ENCODE assay signal across 1 cellular context in the genomic region with DNA sequence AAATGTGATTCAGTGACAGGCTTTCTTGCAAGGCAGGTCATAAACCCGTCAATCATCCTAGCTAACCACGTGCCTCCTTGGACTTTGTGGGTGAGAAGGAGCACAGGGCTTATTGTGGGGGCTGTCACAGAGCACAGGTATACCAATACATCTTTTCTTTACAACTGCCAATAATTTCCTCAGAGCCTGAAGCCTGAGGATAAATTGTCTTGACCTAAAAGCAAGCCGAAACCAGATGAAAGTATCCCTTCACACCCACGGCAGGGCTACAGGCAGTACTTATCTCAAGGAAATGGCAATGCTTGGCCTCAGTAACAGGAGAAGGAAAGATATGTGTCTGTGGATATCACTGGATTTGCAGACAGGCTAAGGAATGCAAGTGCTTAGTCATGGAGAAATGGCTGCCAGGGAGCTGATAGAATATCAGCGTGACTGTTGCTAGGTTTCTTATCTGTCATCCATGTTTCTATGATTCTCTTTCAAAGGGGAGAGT.
TF ChIP-seq lines count a peak whose summit lies in the region.

No MANE protein-coding gene starts in this region.

TF ChIP-seq in K562, 482 proteins besides CTCF, POLR2A, EP300 and RAD21 (continued from another document and continues in another):
- TF ChIP-seq PML (IDR thresholded peaks at IDR 0.05; ENCODE audit: low read length) = peak; percentile 95
- TF ChIP-seq, protein P1, sequence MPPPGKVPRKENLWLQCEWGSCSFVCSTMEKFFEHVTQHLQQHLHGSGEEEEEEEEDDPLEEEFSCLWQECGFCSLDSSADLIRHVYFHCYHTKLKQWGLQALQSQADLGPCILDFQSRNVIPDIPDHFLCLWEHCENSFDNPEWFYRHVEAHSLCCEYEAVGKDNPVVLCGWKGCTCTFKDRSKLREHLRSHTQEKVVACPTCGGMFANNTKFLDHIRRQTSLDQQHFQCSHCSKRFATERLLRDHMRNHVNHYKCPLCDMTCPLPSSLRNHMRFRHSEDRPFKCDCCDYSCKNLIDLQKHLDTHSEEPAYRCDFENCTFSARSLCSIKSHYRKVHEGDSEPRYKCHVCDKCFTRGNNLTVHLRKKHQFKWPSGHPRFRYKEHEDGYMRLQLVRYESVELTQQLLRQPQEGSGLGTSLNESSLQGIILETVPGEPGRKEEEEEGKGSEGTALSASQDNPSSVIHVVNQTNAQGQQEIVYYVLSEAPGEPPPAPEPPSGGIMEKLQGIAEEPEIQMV (tag; conservative IDR thresholded peaks at IDR 0.05; ENCODE audit: low read depth) = peak; percentile 56; the same call in 1 of the 2 replicates
- TF ChIP-seq ZFP36 (IDR thresholded peaks at IDR 0.05; ENCODE audit: low read depth, low read length, partially characterized antibody) = no peak
- no peak for TF ChIP-seq PPARD (CRISPR knock-in tag; IDR thresholded peaks at IDR 0.05)
- peak; percentile 95 for TF ChIP-seq GATA2 (CRISPR knock-in tag; IDR thresholded peaks at IDR 0.05)
- TF ChIP-seq, protein P2, sequence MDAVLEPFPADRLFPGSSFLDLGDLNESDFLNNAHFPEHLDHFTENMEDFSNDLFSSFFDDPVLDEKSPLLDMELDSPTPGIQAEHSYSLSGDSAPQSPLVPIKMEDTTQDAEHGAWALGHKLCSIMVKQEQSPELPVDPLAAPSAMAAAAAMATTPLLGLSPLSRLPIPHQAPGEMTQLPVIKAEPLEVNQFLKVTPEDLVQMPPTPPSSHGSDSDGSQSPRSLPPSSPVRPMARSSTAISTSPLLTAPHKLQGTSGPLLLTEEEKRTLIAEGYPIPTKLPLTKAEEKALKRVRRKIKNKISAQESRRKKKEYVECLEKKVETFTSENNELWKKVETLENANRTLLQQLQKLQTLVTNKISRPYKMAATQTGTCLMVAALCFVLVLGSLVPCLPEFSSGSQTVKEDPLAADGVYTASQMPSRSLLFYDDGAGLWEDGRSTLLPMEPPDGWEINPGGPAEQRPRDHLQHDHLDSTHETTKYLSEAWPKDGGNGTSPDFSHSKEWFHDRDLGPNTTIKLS (IDR thresholded peaks at IDR 0.05; ENCODE audit: borderline replicate concordance, low read depth) = peak; percentile 31; the same call in 1 of the 2 replicates
- peak; percentile 53 for TF ChIP-seq MYC (IDR thresholded peaks at IDR 0.05; ENCODE audit: low read depth, low read length)
- TF ChIP-seq MYC (CRISPR knock-in tag; IDR thresholded peaks at IDR 0.05; ENCODE audit: borderline replicate concordance, low read depth) = no peak
- TF ChIP-seq ZNF41 (CRISPR knock-in tag; conservative IDR thresholded peaks at IDR 0.05) = no peak
- TF ChIP-seq, protein P3, sequence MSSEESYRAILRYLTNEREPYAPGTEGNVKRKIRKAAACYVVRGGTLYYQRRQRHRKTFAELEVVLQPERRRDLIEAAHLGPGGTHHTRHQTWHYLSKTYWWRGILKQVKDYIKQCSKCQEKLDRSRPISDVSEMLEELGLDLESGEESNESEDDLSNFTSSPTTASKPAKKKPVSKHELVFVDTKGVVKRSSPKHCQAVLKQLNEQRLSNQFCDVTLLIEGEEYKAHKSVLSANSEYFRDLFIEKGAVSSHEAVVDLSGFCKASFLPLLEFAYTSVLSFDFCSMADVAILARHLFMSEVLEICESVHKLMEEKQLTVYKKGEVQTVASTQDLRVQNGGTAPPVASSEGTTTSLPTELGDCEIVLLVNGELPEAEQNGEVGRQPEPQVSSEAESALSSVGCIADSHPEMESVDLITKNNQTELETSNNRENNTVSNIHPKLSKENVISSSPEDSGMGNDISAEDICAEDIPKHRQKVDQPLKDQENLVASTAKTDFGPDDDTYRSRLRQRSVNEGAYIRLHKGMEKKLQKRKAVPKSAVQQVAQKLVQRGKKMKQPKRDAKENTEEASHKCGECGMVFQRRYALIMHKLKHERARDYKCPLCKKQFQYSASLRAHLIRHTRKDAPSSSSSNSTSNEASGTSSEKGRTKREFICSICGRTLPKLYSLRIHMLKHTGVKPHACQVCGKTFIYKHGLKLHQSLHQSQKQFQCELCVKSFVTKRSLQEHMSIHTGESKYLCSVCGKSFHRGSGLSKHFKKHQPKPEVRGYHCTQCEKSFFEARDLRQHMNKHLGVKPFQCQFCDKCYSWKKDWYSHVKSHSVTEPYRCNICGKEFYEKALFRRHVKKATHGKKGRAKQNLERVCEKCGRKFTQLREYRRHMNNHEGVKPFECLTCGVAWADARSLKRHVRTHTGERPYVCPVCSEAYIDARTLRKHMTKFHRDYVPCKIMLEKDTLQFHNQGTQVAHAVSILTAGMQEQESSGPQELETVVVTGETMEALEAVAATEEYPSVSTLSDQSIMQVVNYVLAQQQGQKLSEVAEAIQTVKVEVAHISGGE (CRISPR knock-in tag; IDR thresholded peaks at IDR 0.05) = peak in 1 of 3 experiments; percentile 82; a peak in 2 of 6 replicates
- TF ChIP-seq EGR1 (conservative IDR thresholded peaks at IDR 0.05) = peak; percentile 93
- TF ChIP-seq HMG20B (CRISPR knock-in tag; IDR thresholded peaks at IDR 0.05) = no peak
- TF ChIP-seq CCNT2 (IDR thresholded peaks at IDR 0.05; ENCODE audit: borderline replicate concordance, extremely low read depth, insufficient read length, low read depth, low read length) = peak; percentile 89
- peak; percentile 98 for TF ChIP-seq POLR2AphosphoS5 (IDR thresholded peaks at IDR 0.05; ENCODE audit: control insufficient read depth, insufficient read depth, low read depth, low read length)
- TF ChIP-seq ZKSCAN1 (IDR thresholded peaks at IDR 0.05; ENCODE audit: low read depth, low read length) = no peak
- peak; percentile 72; the same call in 1 of the 2 replicates for TF ChIP-seq PYGO2 (tag; IDR thresholded peaks at IDR 0.05)
- TF ChIP-seq GABPB1 (CRISPR knock-in tag; IDR thresholded peaks at IDR 0.05) = 0 out of 2 replicates have a peak, but pooled peaks have one; percentile 23
- TF ChIP-seq, protein P4, sequence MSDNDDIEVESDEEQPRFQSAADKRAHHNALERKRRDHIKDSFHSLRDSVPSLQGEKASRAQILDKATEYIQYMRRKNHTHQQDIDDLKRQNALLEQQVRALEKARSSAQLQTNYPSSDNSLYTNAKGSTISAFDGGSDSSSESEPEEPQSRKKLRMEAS (CRISPR knock-in tag; IDR thresholded peaks at IDR 0.05) = peak; percentile 68; the same call in 1 of the 2 replicates
- peak; percentile 84 for TF ChIP-seq LCOR (CRISPR knock-in tag; IDR thresholded peaks at IDR 0.05)
- TF ChIP-seq SMARCC2 (IDR thresholded peaks at IDR 0.05; ENCODE audit: low read depth) = peak; percentile 91
- no peak; the same call in 1 of the 2 replicates for TF ChIP-seq GATAD2A (IDR thresholded peaks at IDR 0.05)
- TF ChIP-seq, protein P5, sequence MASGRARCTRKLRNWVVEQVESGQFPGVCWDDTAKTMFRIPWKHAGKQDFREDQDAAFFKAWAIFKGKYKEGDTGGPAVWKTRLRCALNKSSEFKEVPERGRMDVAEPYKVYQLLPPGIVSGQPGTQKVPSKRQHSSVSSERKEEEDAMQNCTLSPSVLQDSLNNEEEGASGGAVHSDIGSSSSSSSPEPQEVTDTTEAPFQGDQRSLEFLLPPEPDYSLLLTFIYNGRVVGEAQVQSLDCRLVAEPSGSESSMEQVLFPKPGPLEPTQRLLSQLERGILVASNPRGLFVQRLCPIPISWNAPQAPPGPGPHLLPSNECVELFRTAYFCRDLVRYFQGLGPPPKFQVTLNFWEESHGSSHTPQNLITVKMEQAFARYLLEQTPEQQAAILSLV (tag; IDR thresholded peaks at IDR 0.05) = no peak
- TF ChIP-seq, protein P6, sequence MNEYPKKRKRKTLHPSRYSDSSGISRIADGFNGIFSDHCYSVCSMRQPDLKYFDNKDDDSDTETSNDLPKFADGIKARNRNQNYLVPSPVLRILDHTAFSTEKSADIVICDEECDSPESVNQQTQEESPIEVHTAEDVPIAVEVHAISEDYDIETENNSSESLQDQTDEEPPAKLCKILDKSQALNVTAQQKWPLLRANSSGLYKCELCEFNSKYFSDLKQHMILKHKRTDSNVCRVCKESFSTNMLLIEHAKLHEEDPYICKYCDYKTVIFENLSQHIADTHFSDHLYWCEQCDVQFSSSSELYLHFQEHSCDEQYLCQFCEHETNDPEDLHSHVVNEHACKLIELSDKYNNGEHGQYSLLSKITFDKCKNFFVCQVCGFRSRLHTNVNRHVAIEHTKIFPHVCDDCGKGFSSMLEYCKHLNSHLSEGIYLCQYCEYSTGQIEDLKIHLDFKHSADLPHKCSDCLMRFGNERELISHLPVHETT (CRISPR knock-in tag; conservative IDR thresholded peaks at IDR 0.05 in 1 of 2, IDR thresholded peaks at IDR 0.05 in 1 of 2) = peak in 1 of 2 experiments; percentile 86; a peak in 2 of 4 replicates
- peak; percentile 96 for TF ChIP-seq C11orf30 (IDR thresholded peaks at IDR 0.05; ENCODE audit: low read depth)
- TF ChIP-seq, protein P7, sequence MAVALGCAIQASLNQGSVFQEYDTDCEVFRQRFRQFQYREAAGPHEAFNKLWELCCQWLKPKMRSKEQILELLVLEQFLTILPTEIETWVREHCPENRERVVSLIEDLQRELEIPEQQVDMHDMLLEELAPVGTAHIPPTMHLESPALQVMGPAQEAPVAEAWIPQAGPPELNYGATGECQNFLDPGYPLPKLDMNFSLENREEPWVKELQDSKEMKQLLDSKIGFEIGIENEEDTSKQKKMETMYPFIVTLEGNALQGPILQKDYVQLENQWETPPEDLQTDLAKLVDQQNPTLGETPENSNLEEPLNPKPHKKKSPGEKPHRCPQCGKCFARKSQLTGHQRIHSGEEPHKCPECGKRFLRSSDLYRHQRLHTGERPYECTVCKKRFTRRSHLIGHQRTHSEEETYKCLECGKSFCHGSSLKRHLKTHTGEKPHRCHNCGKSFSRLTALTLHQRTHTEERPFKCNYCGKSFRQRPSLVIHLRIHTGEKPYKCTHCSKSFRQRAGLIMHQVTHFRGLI (CRISPR knock-in tag; IDR thresholded peaks at IDR 0.05) = peak; percentile 68; the same call in 1 of the 2 replicates
- TF ChIP-seq MAFG (tag; conservative IDR thresholded peaks at IDR 0.05) = peak; percentile 97
- TF ChIP-seq ZNF311 (CRISPR knock-in tag; IDR thresholded peaks at IDR 0.05) = peak; percentile 41; the same call in 1 of the 2 replicates
- peak; percentile 99 for TF ChIP-seq CBFA2T2 (conservative IDR thresholded peaks at IDR 0.05)
- peak; percentile 98 for TF ChIP-seq TAL1 (IDR thresholded peaks at IDR 0.05)
- peak; percentile 78; the same call in 1 of the 2 replicates for TF ChIP-seq NCOA1 (IDR thresholded peaks at IDR 0.05; ENCODE audit: low read depth)
- TF ChIP-seq ESRRB (CRISPR knock-in tag; IDR thresholded peaks at IDR 0.05; ENCODE audit: borderline replicate concordance) = no peak
- TF ChIP-seq SMARCA4 (IDR thresholded peaks at IDR 0.05) = peak; percentile 99
- peak; percentile 40 for TF ChIP-seq DACH1 (IDR thresholded peaks at IDR 0.05; ENCODE audit: partially characterized antibody)
- peak; percentile 63 for TF ChIP-seq ETV5 (CRISPR knock-in tag; IDR thresholded peaks at IDR 0.05; ENCODE audit: low read depth)
- TF ChIP-seq, protein P8, sequence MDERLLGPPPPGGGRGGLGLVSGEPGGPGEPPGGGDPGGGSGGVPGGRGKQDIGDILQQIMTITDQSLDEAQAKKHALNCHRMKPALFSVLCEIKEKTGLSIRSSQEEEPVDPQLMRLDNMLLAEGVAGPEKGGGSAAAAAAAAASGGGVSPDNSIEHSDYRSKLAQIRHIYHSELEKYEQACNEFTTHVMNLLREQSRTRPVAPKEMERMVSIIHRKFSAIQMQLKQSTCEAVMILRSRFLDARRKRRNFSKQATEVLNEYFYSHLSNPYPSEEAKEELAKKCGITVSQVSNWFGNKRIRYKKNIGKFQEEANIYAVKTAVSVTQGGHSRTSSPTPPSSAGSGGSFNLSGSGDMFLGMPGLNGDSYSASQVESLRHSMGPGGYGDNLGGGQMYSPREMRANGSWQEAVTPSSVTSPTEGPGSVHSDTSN (CRISPR knock-in tag; IDR thresholded peaks at IDR 0.05; ENCODE audit: low read depth) = peak; percentile 78
- TF ChIP-seq, protein P8 (tag; conservative IDR thresholded peaks at IDR 0.05; ENCODE audit: low read depth) = peak; percentile 94
- no peak for TF ChIP-seq XRCC3 (IDR thresholded peaks at IDR 0.05)
- peak; percentile 92 for TF ChIP-seq SMAD4 (CRISPR knock-in tag; conservative IDR thresholded peaks at IDR 0.05)
- TF ChIP-seq, protein P9, sequence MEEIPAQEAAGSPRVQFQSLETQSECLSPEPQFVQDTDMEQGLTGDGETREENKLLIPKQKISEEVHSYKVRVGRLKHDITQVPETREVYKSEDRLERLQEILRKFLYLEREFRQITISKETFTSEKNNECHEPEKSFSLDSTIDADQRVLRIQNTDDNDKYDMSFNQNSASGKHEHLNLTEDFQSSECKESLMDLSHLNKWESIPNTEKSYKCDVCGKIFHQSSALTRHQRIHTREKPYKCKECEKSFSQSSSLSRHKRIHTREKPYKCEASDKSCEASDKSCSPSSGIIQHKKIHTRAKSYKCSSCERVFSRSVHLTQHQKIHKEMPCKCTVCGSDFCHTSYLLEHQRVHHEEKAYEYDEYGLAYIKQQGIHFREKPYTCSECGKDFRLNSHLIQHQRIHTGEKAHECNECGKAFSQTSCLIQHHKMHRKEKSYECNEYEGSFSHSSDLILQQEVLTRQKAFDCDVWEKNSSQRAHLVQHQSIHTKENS (CRISPR knock-in tag; IDR thresholded peaks at IDR 0.05) = no peak
- TF ChIP-seq, protein P10, sequence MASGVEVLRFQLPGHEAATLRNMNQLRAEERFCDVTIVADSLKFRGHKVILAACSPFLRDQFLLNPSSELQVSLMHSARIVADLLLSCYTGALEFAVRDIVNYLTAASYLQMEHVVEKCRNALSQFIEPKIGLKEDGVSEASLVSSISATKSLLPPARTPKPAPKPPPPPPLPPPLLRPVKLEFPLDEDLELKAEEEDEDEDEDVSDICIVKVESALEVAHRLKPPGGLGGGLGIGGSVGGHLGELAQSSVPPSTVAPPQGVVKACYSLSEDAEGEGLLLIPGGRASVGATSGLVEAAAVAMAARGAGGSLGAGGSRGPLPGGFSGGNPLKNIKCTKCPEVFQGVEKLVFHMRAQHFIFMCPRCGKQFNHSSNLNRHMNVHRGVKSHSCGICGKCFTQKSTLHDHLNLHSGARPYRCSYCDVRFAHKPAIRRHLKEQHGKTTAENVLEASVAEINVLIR (CRISPR knock-in tag; IDR thresholded peaks at IDR 0.05) = no peak
- peak; percentile 29; the same call in 1 of the 2 replicates for TF ChIP-seq CBX1 (IDR thresholded peaks at IDR 0.05; ENCODE audit: low read depth)
- peak; percentile 99 for TF ChIP-seq DPF2 (IDR thresholded peaks at IDR 0.05)
- TF ChIP-seq MXI1 (IDR thresholded peaks at IDR 0.05; ENCODE audit: low read depth, low read length) = peak; percentile 17; the same call in 1 of the 2 replicates
